In genomic region chr5:150000990-150001659, GRCh38 we compare ENCODE assay signal across 8 cellular contexts. TPM values are rescaled to one million over a fixed set of nuclear protein-coding genes. Genes with fewer than 3 reads are reported as not detected.
A peak's percentile ranks its signal among the peaks of the same experiment; 100 is the strongest.
DNase-seq lines count a peak whose midpoint lies in the region; ATAC-seq lines count a peak whose summit lies in the region.

No MANE protein-coding gene starts in this region.

- peaks cover 11% of the 10 kb centered on the region for H3K79me1 ChIP-seq in mesenchymal stem cell (replicated peaks; ENCODE audit: low read length, poor library complexity, severe bottlenecking)

- peak overlapping the region; percentile 71 for H3K4me3 ChIP-seq in HUES64 (ENCODE audit: low read length)
- peak overlapping the region; percentile 82 to 96 for H3K4me3 ChIP-seq in duodenal mucosa (ENCODE audit: low read depth in 1 of 2, low read length in 2 of 2)
- H3K4me3 ChIP-seq in mesenchymal stem cell (ENCODE audit: insufficient read depth in 1 of 2, low read depth in 1 of 2, low read length in 2 of 2), result peak overlapping the region; percentile 94 to 96

- H2BK120ac ChIP-seq in mesenchymal stem cell (ENCODE audit: low read depth, low read length), result peak overlapping the region; percentile 67

- no peaks in the 10 kb centered on the region for H3K9me3 ChIP-seq in HUES64 (ENCODE audit: insufficient read depth, low read depth, low read length)
- no peaks in the 10 kb centered on the region for H3K9me3 ChIP-seq in duodenal mucosa (ENCODE audit: control insufficient read depth in 1 of 2, low read length in 2 of 2)
- H3K9me3 ChIP-seq in mesenchymal stem cell (ENCODE audit: control insufficient read depth, low read length), result no peaks in the 10 kb centered on the region

- peak overlapping the region; percentile 87 for H4K8ac ChIP-seq in mesenchymal stem cell (ENCODE audit: low read length)

- H2BK12ac ChIP-seq in mesenchymal stem cell (ENCODE audit: low read length in 2 of 2), result peak overlapping the region in 1 of 2 experiments; percentile 74

- peak overlapping the region; percentile 95 for H4K91ac ChIP-seq in mesenchymal stem cell (ENCODE audit: low read length)

- peak overlapping the region; percentile 62 for H2AFZ ChIP-seq in mesenchymal stem cell (ENCODE audit: low read depth, low read length)

- H3K23ac ChIP-seq in mesenchymal stem cell (ENCODE audit: low read length in 2 of 2), result peak overlapping the region in 1 of 2 experiments; percentile 47

- H2BK15ac ChIP-seq in mesenchymal stem cell (ENCODE audit: low read depth, poor library complexity, severe bottlenecking), result peak overlapping the region; percentile 73

- H3K4me1 ChIP-seq in HUES64 (ENCODE audit: insufficient read depth, low read length) (peaks cover 9% of the 10 kb centered on the region; the same call in 1 of the 2 replicates), duodenal mucosa (ENCODE audit: control insufficient read depth in 1 of 2, insufficient read depth in 2 of 2, low read length in 2 of 2) (peaks cover 27 to 33% of the 10 kb centered on the region in 2 donors), mesenchymal stem cell (ENCODE audit: control insufficient read depth, insufficient read depth, low read depth, low read length) (peaks cover 4% of the 10 kb centered on the region)

- no peaks in the 10 kb centered on the region for H3K27me3 ChIP-seq in HUES64 (ENCODE audit: insufficient read depth, low read length)
- H3K27me3 ChIP-seq in duodenal mucosa (ENCODE audit: control insufficient read depth in 1 of 2, insufficient read depth in 2 of 2, low read length in 2 of 2), result no peaks in the 10 kb centered on the region
- no peaks in the 10 kb centered on the region for H3K27me3 ChIP-seq in mesenchymal stem cell (ENCODE audit: control insufficient read depth in 1 of 2, insufficient read depth in 1 of 2, low read length in 2 of 2)

- peak overlapping the region; percentile 62 to 99 for H3K18ac ChIP-seq in mesenchymal stem cell (ENCODE audit: low read depth in 1 of 2, low read length in 2 of 2)

- peak overlapping the region; percentile 75 for H2BK5ac ChIP-seq in mesenchymal stem cell (ENCODE audit: low read depth, low read length, poor library complexity, severe bottlenecking)

- H3K9ac ChIP-seq in HUES64 (ENCODE audit: low read depth, low read length) (peak overlapping the region; percentile 91), duodenal mucosa (ENCODE audit: low read depth in 1 of 2, low read length in 2 of 2) (peak overlapping the region; percentile 69 to 97), mesenchymal stem cell (ENCODE audit: low read length) (peak overlapping the region; percentile 96)

- ATAC-seq in HG02763 (IDR thresholded peaks at IDR 0.05; ENCODE audit: unreplicated experiment), result no peak

- 1% methylated on average over 44 of the region's 44 CpGs for WGBS in HUES64
- 2% methylated on average over 44 of the region's 44 CpGs for WGBS in mesenchymal stem cell

- peak overlapping the region; percentile 18 for H2AK5ac ChIP-seq in mesenchymal stem cell (ENCODE audit: low read length, severe bottlenecking)

- H3K27ac ChIP-seq in HUES64 (ENCODE audit: low read depth, low read length) (peak overlapping the region; percentile 91), duodenal mucosa (ENCODE audit: low read depth, low read length) (peak overlapping the region; percentile 88), mesenchymal stem cell (ENCODE audit: low read length, poor library complexity, severe bottlenecking) (peak overlapping the region; percentile 31)

- peak overlapping the region; percentile 64 to 97 for H3K4ac ChIP-seq in mesenchymal stem cell (ENCODE audit: low read depth in 1 of 2, low read length in 2 of 2)

- H3K36me3 ChIP-seq in HUES64 (ENCODE audit: insufficient read depth, low read length) (peaks cover 20% of the 10 kb centered on the region), duodenal mucosa (ENCODE audit: control insufficient read depth in 1 of 2, insufficient read depth in 2 of 2, low read length in 2 of 2) (peaks cover 7 to 14% of the 10 kb centered on the region in 2 donors), mesenchymal stem cell (ENCODE audit: control insufficient read depth in 1 of 2, insufficient read depth in 2 of 2, low read depth in 1 of 2, low read length in 2 of 2) (peaks cover 3 to 33% of the 10 kb centered on the region in 2 experiments)

- peak overlapping the region; percentile 69 for H3K4me2 ChIP-seq in mesenchymal stem cell (ENCODE audit: low read length, poor library complexity, severe bottlenecking)

- peak overlapping the region in 1 of 2 experiments; percentile 71 for H3K14ac ChIP-seq in mesenchymal stem cell (ENCODE audit: low read length in 2 of 2)

- DNase-seq in NCI-H748 (lab: John Stamatoyannopoulos, UW; ENCODE audit: unreplicated experiment), result peak; percentile 52
- no peak for DNase-seq in NCI-H748 treated with DMSO at 0.1 percent for 48 hours (lab: John Stamatoyannopoulos, UW)
- peak; percentile 30 to 37 for DNase-seq in activated CD4-positive, alpha-beta T cell treated with anti-CD3 and anti-CD28 coated beads for 4 hours
- DNase-seq in mesenchymal stem cell, result peak; percentile 70
- DNase-seq in stimulated activated CD8-positive, alpha-beta memory T cell treated with anti-CD3 and anti-CD28 coated beads, Interleukin-4, amount 100 ng/mL, for 24 hours (ENCODE audit: low read depth), result peak; percentile 22

RNA-seq across cellular contexts. Expression of gene HMGXB3, which starts 0.6 kb away (rescaled TPM):
- polyA plus RNA-seq in HUES64 (2013, experiment 1 of 2), result 14.9 TPM
- polyA plus RNA-seq in HUES64 (2013, experiment 2 of 2), result 17.4 TPM
- polyA plus RNA-seq in mesenchymal stem cell (2013, experiment 1 of 2), result 21.5 TPM
- polyA plus RNA-seq in mesenchymal stem cell (2013, experiment 2 of 2), result 20.1 TPM

RNA-seq across cellular contexts. Expression of gene TIGD6, which starts 0.7 kb away (rescaled TPM):
- 2.6 TPM for polyA plus RNA-seq in HUES64 (2013, experiment 1 of 2)
- polyA plus RNA-seq in HUES64 (2013, experiment 2 of 2), result 3.8 TPM
- 6.8 TPM for polyA plus RNA-seq in mesenchymal stem cell (2013, experiment 1 of 2)
- 7.4 TPM for polyA plus RNA-seq in mesenchymal stem cell (2013, experiment 2 of 2)

RNA-seq across cellular contexts. Expression of gene SLC26A2, which starts 40.6 kb away (rescaled TPM):
- 6.2 TPM for polyA plus RNA-seq in HUES64 (2013, experiment 1 of 2)
- polyA plus RNA-seq in HUES64 (2013, experiment 2 of 2), result 8.4 TPM
- 11.6 TPM for polyA plus RNA-seq in mesenchymal stem cell (2013, experiment 1 of 2)
- 11.9 TPM for polyA plus RNA-seq in mesenchymal stem cell (2013, experiment 2 of 2)

RNA-seq across cellular contexts. Expression of gene PDE6A, which starts 56.5 kb away (rescaled TPM):
- polyA plus RNA-seq in HUES64 (2013, experiment 1 of 2), result not detected
- 0.06 TPM for polyA plus RNA-seq in HUES64 (2013, experiment 2 of 2)
- polyA plus RNA-seq in mesenchymal stem cell (2013, experiment 1 of 2), result 0.01 TPM
- 0.03 TPM for polyA plus RNA-seq in mesenchymal stem cell (2013, experiment 2 of 2)

Comparison
In these comparisons a context has a peak if more than half of its experiments do, and no peak if none do; other contexts are left out.
1. H3K27ac ChIP-seq: peak in every context shown above with its lines; median percentile 91 in HUES64; 88 in duodenal mucosa; 31 in mesenchymal stem cell.